8 cellular contexts compared by ENCODE assay signal in genomic region chr1:151024540-151025146, GRCh38. TPM values are rescaled to one million over a fixed set of nuclear protein-coding genes. Genes with fewer than 3 reads are reported as not detected.
DNase-seq lines count a peak whose midpoint lies in the region; ATAC-seq and TF ChIP-seq lines count a peak whose summit lies in the region.

No MANE protein-coding gene starts in this region.

- H3K4me3 ChIP-seq in AG04450 (ENCODE audit: low read depth, low read length) (no peak overlapping the region), colonic mucosa (no peak overlapping the region), liver (ENCODE audit: low read depth in 1 of 3, low read length in 3 of 3) (no peak overlapping the region)

- H3K4me1 Mint-ChIP-seq in activated CD4-positive, alpha-beta T cell treated with anti-CD3 and anti-CD28 coated beads, Interleukin-2, amount 10 ng/mL, durations not matched to agents 24 days and 14 days, result peaks cover 7% of the 10 kb centered on the region

- peaks cover 30% of the 10 kb centered on the region for H3K36me3 Mint-ChIP-seq in activated CD4-positive, alpha-beta T cell treated with anti-CD3 and anti-CD28 coated beads, Interleukin-2, amount 10 ng/mL, durations not matched to agents 24 days and 14 days (ENCODE audit: low read depth)

- no peak overlapping the region for H3K27ac ChIP-seq in AG04450 (ENCODE audit: low read depth, low read length)
- no peak overlapping the region for H3K27ac ChIP-seq in colonic mucosa
- H3K27ac ChIP-seq in liver (ENCODE audit: low read depth in 1 of 2, low read length in 2 of 2), result no peak overlapping the region

- peak; percentile 80 for TF ChIP-seq CTCF in AG04450 (IDR thresholded peaks at IDR 0.05; ENCODE audit: low read depth, low read length)
- peak; percentile 46 for TF ChIP-seq CTCF in GM20000 (IDR thresholded peaks at IDR 0.05; ENCODE audit: extremely low read depth, missing control alignments)
- peak; percentile 48 for TF ChIP-seq CTCF in colonic mucosa (IDR thresholded peaks at IDR 0.05)
- TF ChIP-seq CTCF in liver (IDR thresholded peaks at IDR 0.05; ENCODE audit: low read depth, low read length, missing input control), result peak; percentile 59

- no peaks in the 10 kb centered on the region for H3K9me3 Mint-ChIP-seq in activated CD4-positive, alpha-beta T cell treated with anti-CD3 and anti-CD28 coated beads, Interleukin-2, amount 10 ng/mL, durations not matched to agents 24 days and 14 days

- no peaks in the 10 kb centered on the region for H3K27me3 Mint-ChIP-seq in activated CD4-positive, alpha-beta T cell treated with anti-CD3 and anti-CD28 coated beads, Interleukin-2, amount 10 ng/mL, durations not matched to agents 24 days and 14 days

- no peak for ATAC-seq in HG03175 (IDR thresholded peaks at IDR 0.05; ENCODE audit: unreplicated experiment)

- H3K36me3 ChIP-seq in colonic mucosa (peaks cover 3% of the 10 kb centered on the region), liver (ENCODE audit: control insufficient read depth in 4 of 4, insufficient read depth in 3 of 4, low read depth in 1 of 4, low read length in 3 of 4) (peaks cover 7 to 37% (median 23%) of the 10 kb centered on the region in 4 donors)

- POLR2A ChIA-PET in AG04450 (lab: Yijun Ruan, JAX), result no interaction called here

- WGBS in liver, result 47% methylated on average over 6 of the region's 6 CpGs

- H3K9ac ChIP-seq in colonic mucosa (ENCODE audit: low read depth in 2 of 2, low read length in 2 of 2), result no peak overlapping the region
- no peak overlapping the region for H3K9ac ChIP-seq in liver (ENCODE audit: low read depth in 1 of 2, low read length in 2 of 2)

- intact Hi-C loops in activated CD4-positive, alpha-beta T cell treated with anti-CD3 and anti-CD28 coated beads, Interleukin-2, amount 10 ng/mL, durations not matched to agents 24 days and 14 days (cut with micrococcal nuclease), result loop anchor here (1.0 to 5.0 kb wide), 4 partner anchors 33 to 132 kb away; partner anchors contain the start of genes CDC42SE1 and TNFAIP8L2
- intact Hi-C loops in colonic mucosa (cut with DNase I), result loop anchor here (10.0 kb wide), 1 partner anchor 130 kb away; the partner anchor contains the start of gene TNFAIP8L2

- CTCF ChIA-PET in AG04450 (lab: Charles Lee), result interaction anchor here (0.6 to 3.0 kb wide), 15 partner anchors 13 to 316 kb away, joined by 3 to 27 read pairs (median 5); partner anchors contain the start of genes C1orf56, MINDY1 and TNFAIP8L2

- peak; percentile 85 to 90 for TF ChIP-seq RAD21 in liver (IDR thresholded peaks at IDR 0.05)

- DNase-seq in AG04450 (ENCODE audit: low read depth, low spot score) (no peak), GM20000 (ENCODE audit: low spot score) (peak; percentile 75), NCI-H446 treated with DMSO at 0.1 percent for 48 hours (lab: John Stamatoyannopoulos, UW) (peak; percentile 23), colonic mucosa (peak; percentile 83)
- DNase-seq in activated CD4-positive, alpha-beta T cell treated with anti-CD3 and anti-CD28 coated beads, Interleukin-2, amount 10 ng/mL, durations not matched to agents 24 days and 14 days, result peak; percentile 95
- DNase-seq in stimulated activated CD4-positive, alpha-beta T cell treated with anti-CD3 and anti-CD28 coated beads, TNF-alpha, amount 100 ng/mL, for 1 hour (ENCODE audit: low read depth in 3 of 3, low spot score in 1 of 3), result peak; percentile 65 to 75 (median 74)

- no peaks in the 10 kb centered on the region for H3K4me1 ChIP-seq in colonic mucosa
- H3K4me1 ChIP-seq in liver (ENCODE audit: control insufficient read depth in 4 of 4, insufficient read depth in 4 of 4, low read length in 3 of 4), result peaks cover 0 to 2% (median 0%) of the 10 kb centered on the region in 4 donors

- H3K27ac Mint-ChIP-seq in activated CD4-positive, alpha-beta T cell treated with anti-CD3 and anti-CD28 coated beads, Interleukin-2, amount 10 ng/mL, durations not matched to agents 24 days and 14 days, result peak overlapping the region; percentile 59

- no peaks in the 10 kb centered on the region for H3K9me3 ChIP-seq in AG04450 (ENCODE audit: control insufficient read depth, insufficient read depth, low read length)
- H3K9me3 ChIP-seq in colonic mucosa, result no peaks in the 10 kb centered on the region
- no peaks in the 10 kb centered on the region for H3K9me3 ChIP-seq in liver (ENCODE audit: control insufficient read depth in 4 of 4, low read length in 3 of 4)

- peak overlapping the region; percentile 30 for H3K4me3 Mint-ChIP-seq in activated CD4-positive, alpha-beta T cell treated with anti-CD3 and anti-CD28 coated beads, Interleukin-2, amount 10 ng/mL, durations not matched to agents 24 days and 14 days

- H3K27me3 ChIP-seq in AG04450 (ENCODE audit: control insufficient read depth, insufficient read depth, low read length) (no peaks in the 10 kb centered on the region), colonic mucosa (no peaks in the 10 kb centered on the region), liver (ENCODE audit: control insufficient read depth in 4 of 4, insufficient read depth in 4 of 4, low read length in 3 of 4) (no peaks in the 10 kb centered on the region)

TF ChIP-seq in liver, 16 proteins besides CTCF, POLR2A, EP300 and RAD21:
- no peak for TF ChIP-seq JUND (IDR thresholded peaks at IDR 0.05)
- no peak for TF ChIP-seq REST (IDR thresholded peaks at IDR 0.05)
- no peak for TF ChIP-seq FOXA1 (IDR thresholded peaks at IDR 0.05)
- no peak for TF ChIP-seq YY1 (IDR thresholded peaks at IDR 0.05)
- no peak for TF ChIP-seq EGR1 (IDR thresholded peaks at IDR 0.05; ENCODE audit: low read depth in 2 of 2)
- no peak for TF ChIP-seq RXRA (IDR thresholded peaks at IDR 0.05)
- no peak for TF ChIP-seq NR2F2 (IDR thresholded peaks at IDR 0.05)

RNA-seq across cellular contexts. Expression of gene BNIPL, which starts 11.7 kb away (rescaled TPM):
- 0.09 and 0.16 TPM in 2 replicates for polyA plus RNA-seq in AG04450 (2011; rRNA removed)
- 0.09 and 0.23 TPM in 2 replicates for polyA minus RNA-seq in AG04450 (2011; rRNA and poly(A)+ RNA removed)
- 0.85 and 1.8 TPM in 2 replicates for total RNA-seq in activated CD4-positive, alpha-beta T cell treated with anti-CD3 and anti-CD28 coated beads, Interleukin-2, amount 10 ng/mL, durations not matched to agents 24 days and 14 days
- 1 to 10 TPM in 1 of 2 donors, under 1 TPM in 1; 0.69 to 1.9 TPM for total RNA-seq in colonic mucosa
- under 1 TPM; 0.09 to 0.84 TPM for total RNA-seq in liver
- under 1 TPM; 0.13 to 0.15 TPM for polyA plus RNA-seq in liver

RNA-seq across cellular contexts. Expression of gene PRUNE1, which starts 16.4 kb away (rescaled TPM):
- polyA plus RNA-seq in AG04450 (2011; rRNA removed), result 18.3 and 21.7 TPM in 2 replicates
- 17.9 and 20.5 TPM in 2 replicates for polyA minus RNA-seq in AG04450 (2011; rRNA and poly(A)+ RNA removed)
- total RNA-seq in activated CD4-positive, alpha-beta T cell treated with anti-CD3 and anti-CD28 coated beads, Interleukin-2, amount 10 ng/mL, durations not matched to agents 24 days and 14 days, result 13.3 and 15.2 TPM in 2 replicates
- 10 to 100 TPM; 20.4 to 21.5 TPM for total RNA-seq in colonic mucosa
- total RNA-seq in liver, result 1 to 10 TPM; 6.1 to 9.0 TPM
- 10 to 100 TPM in 1 of 2 donors, 1 to 10 TPM in 1; 9.9 to 10.6 TPM for polyA plus RNA-seq in liver

RNA-seq across cellular contexts. Expression of gene MINDY1, which starts 17.9 kb away (rescaled TPM):
- polyA plus RNA-seq in AG04450 (2011; rRNA removed), result 12.8 and 18.0 TPM in 2 replicates
- polyA minus RNA-seq in AG04450 (2011; rRNA and poly(A)+ RNA removed), result 21.5 and 29.3 TPM in 2 replicates
- 11.5 and 12.5 TPM in 2 replicates for total RNA-seq in activated CD4-positive, alpha-beta T cell treated with anti-CD3 and anti-CD28 coated beads, Interleukin-2, amount 10 ng/mL, durations not matched to agents 24 days and 14 days
- total RNA-seq in colonic mucosa, result 10 to 100 TPM; 40.4 to 43.1 TPM
- 10 to 100 TPM in 1 of 2 donors, 1 to 10 TPM in 1; 9.8 to 21.3 TPM for total RNA-seq in liver
- polyA plus RNA-seq in liver, result 1 to 10 TPM; 7.3 to 8.3 TPM

RNA-seq across cellular contexts. Expression of gene C1orf56, which starts 22.9 kb away (rescaled TPM):
- 1.3 and 1.9 TPM in 2 replicates for polyA plus RNA-seq in AG04450 (2011; rRNA removed)
- 0.74 and 1.8 TPM in 2 replicates for polyA minus RNA-seq in AG04450 (2011; rRNA and poly(A)+ RNA removed)
- 1.0 and 1.2 TPM in 2 replicates for total RNA-seq in activated CD4-positive, alpha-beta T cell treated with anti-CD3 and anti-CD28 coated beads, Interleukin-2, amount 10 ng/mL, durations not matched to agents 24 days and 14 days
- 1 to 10 TPM; 2.6 to 3.2 TPM for total RNA-seq in colonic mucosa
- total RNA-seq in liver, result 1 to 10 TPM; 1.5 to 2.2 TPM
- polyA plus RNA-seq in liver, result 10 to 100 TPM in 1 of 2 donors, 1 to 10 TPM in 1; 4.3 to 11.2 TPM

RNA-seq across cellular contexts. Expression of gene CDC42SE1, which starts 34.8 kb away (rescaled TPM):
- polyA plus RNA-seq in AG04450 (2011; rRNA removed) (66.3 and 70.3 TPM in 2 replicates), liver (10 to 100 TPM in 1 of 2 donors, 1 to 10 TPM in 1; 9.5 to 16.7 TPM)
- 55.5 and 56.1 TPM in 2 replicates for polyA minus RNA-seq in AG04450 (2011; rRNA and poly(A)+ RNA removed)
- 189 and 190 TPM in 2 replicates for total RNA-seq in activated CD4-positive, alpha-beta T cell treated with anti-CD3 and anti-CD28 coated beads, Interleukin-2, amount 10 ng/mL, durations not matched to agents 24 days and 14 days
- total RNA-seq in colonic mucosa (10 to 100 TPM; 57.9 to 66.8 TPM), liver (10 to 100 TPM; 16.7 to 28.1 TPM)
